32 cellular contexts compared by ENCODE assay signal in the genomic region with DNA sequence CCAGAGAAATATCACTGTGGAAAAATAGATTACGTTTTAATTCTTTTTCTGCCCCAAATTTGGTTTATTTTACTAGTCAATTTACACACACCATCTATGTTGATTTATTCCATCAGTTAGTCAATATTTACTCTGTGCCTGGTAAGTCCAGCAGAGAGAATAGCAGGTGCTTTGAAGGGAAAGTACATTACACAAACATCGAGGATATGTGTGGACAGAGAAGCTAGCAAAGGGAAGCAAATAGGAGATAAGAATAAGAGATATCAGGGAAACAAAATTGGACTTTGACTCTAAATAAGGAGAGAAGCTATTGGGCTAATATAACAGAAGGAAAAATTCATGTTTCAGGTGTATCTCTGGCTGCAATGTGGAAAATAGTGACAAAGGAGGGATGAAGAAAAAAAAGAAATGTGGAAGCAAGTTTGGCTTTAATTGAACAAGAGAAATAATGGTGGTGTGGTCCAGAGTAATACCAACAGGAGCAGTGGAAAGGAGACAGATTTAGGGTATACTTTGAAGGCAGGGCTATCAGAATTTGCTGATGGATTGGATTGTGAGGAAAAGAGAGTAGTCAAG.
DNase-seq lines count a peak whose midpoint lies in the region; ATAC-seq and TF ChIP-seq lines count a peak whose summit lies in the region.
"Had no signal": no experiment of that assay in that cellular context is flagged by ENCODE, and none has a peak within 500 bp of the region (broad histone marks: within the 10 kb centered on the region; RNA-seq: fewer than 3 reads in every experiment).

No MANE protein-coding gene starts in this region.

- no peaks in the 10 kb centered on the region for H3K27me3 ChIP-seq in endocrine pancreas (ENCODE audit: control insufficient read depth, insufficient read depth, low read length)
- no peaks in the 10 kb centered on the region for H3K27me3 ChIP-seq in prostate gland (replicated peaks; ENCODE audit: insufficient read depth)
- H3K27me3 ChIP-seq: gastroesophageal sphincter, ovary, testis had no signal

- TF ChIP-seq POLR2A in prostate gland (IDR thresholded peaks at IDR 0.05) = no peak

- H3K4me1 ChIP-seq in endocrine pancreas (ENCODE audit: control insufficient read depth, insufficient read depth, low read length) = peaks cover 15% of the 10 kb centered on the region
- H3K4me1 ChIP-seq in prostate gland (replicated peaks) = no peaks in the 10 kb centered on the region
- H3K4me1 ChIP-seq: gastroesophageal sphincter, testis had no signal

- H3K9me3 ChIP-seq in endocrine pancreas (ENCODE audit: control insufficient read depth, low read length) (no peaks in the 10 kb centered on the region), prostate gland (no peaks in the 10 kb centered on the region)
- H3K9me3 ChIP-seq: gastroesophageal sphincter, ovary, testis had no signal

- TF ChIP-seq CTCF in prostate gland (IDR thresholded peaks at IDR 0.05) = no peak

- H3K9me3 Mint-ChIP-seq in activated CD8-positive, alpha-beta memory T cell treated with anti-CD3 and anti-CD28 coated beads, Interleukin-2, amount 10 ng/mL, durations not matched to agents 7 days and 5 days (ENCODE audit: low read depth) = peaks cover 3% of the 10 kb centered on the region
- H3K9me3 Mint-ChIP-seq: IgD-negative memory B cell had no signal

- 59% methylated on average over 2 of the region's 2 CpGs for WGBS in prostate gland

- H3K36me3 ChIP-seq in endocrine pancreas (ENCODE audit: control insufficient read depth, insufficient read depth, low read length) (no peaks in the 10 kb centered on the region), prostate gland (no peaks in the 10 kb centered on the region)
- H3K36me3 ChIP-seq: gastroesophageal sphincter, ovary had no signal

- ATAC-seq in activated CD8-positive, alpha-beta memory T cell treated with anti-CD3 and anti-CD28 coated beads, Interleukin-2, amount 10 ng/mL, durations not matched to agents 7 days and 5 days = no peak
- ATAC-seq: activated CD8-positive, alpha-beta T cell treated with anti-CD3 and anti-CD28 coated beads, Interleukin-2, amount 10 ng/mL, durations not matched to agents 7 days and 5 days; gastroesophageal sphincter; left cardiac atrium; Right ventricle myocardium inferior; stimulated activated naive CD8-positive, alpha-beta T cell treated with anti-CD3 and anti-CD28 coated beads, Interleukin-15, Interleukin-2, amounts not matched to agents 100 U/mL and 50 U/mL, for 24 hours; T-helper 17 cell had no signal

- peak; percentile 44 for DNase-seq in NCI-H1092 treated with DMSO at 0.1 percent for 48 hours (lab: John Stamatoyannopoulos, UW)
- no peak for DNase-seq in NCI-H1092 (lab: John Stamatoyannopoulos, UW)
- DNase-seq in NCI-H510A (lab: John Stamatoyannopoulos, UW) = peak; percentile 35
- DNase-seq in prostate gland (ENCODE audit: low spot score) = peak; percentile 14
- no peak for DNase-seq in NCI-H526 (lab: John Stamatoyannopoulos, UW)
- no peak for DNase-seq in activated CD8-positive, alpha-beta memory T cell treated with anti-CD3 and anti-CD28 coated beads, Interleukin-2, amount 10 ng/mL, durations not matched to agents 7 days and 5 days
- no peak for DNase-seq in ureter (ENCODE audit: low spot score)
- DNase-seq: 8988T; activated CD8-positive, alpha-beta T cell treated with anti-CD3 and anti-CD28 coated beads, Interleukin-2, amount 10 ng/mL, durations not matched to agents 7 days and 5 days; activated naive CD8-positive, alpha-beta T cell treated with anti-CD3 and anti-CD28 coated beads, Interleukin-2, amount 10 ng/mL, durations not matched to agents 7 days and 5 days; activated T-cell treated with anti-CD3 and anti-CD28 coated beads for 4 hours; aorta; Calu3; effector CD4-positive, alpha-beta T cell; hypothalamus; left cardiac atrium; mesenchymal stem cell; NCI-H1048; NCI-H1930; NCI-H226; ovary; retina; stimulated activated naive CD8-positive, alpha-beta T cell treated with anti-CD3 and anti-CD28 coated beads, Interleukin-15, Interleukin-2, amounts not matched to agents 100 U/mL and 50 U/mL, for 24 hours; T-helper 17 cell; testis had no signal

- CTCF ChIA-PET in activated CD8-positive, alpha-beta memory T cell treated with anti-CD3 and anti-CD28 coated beads, Interleukin-2, amount 10 ng/mL, durations not matched to agents 7 days and 5 days (lab: Charles Lee) = no interaction called here

- intact Hi-C loops in prostate gland (cut with DNase I) = no loop called here

- H3K27me3 Mint-ChIP-seq in activated CD8-positive, alpha-beta memory T cell treated with anti-CD3 and anti-CD28 coated beads, Interleukin-2, amount 10 ng/mL, durations not matched to agents 7 days and 5 days = no peaks in the 10 kb centered on the region
- H3K27me3 Mint-ChIP-seq: activated naive CD8-positive, alpha-beta T cell treated with anti-CD3 and anti-CD28 coated beads, Interleukin-2, amount 10 ng/mL, durations not matched to agents 7 days and 5 days; IgD-negative memory B cell; T-helper 17 cell had no signal

- no peak overlapping the region for H3K4me3 Mint-ChIP-seq in activated CD8-positive, alpha-beta memory T cell treated with anti-CD3 and anti-CD28 coated beads, Interleukin-2, amount 10 ng/mL, durations not matched to agents 7 days and 5 days
- H3K4me3 Mint-ChIP-seq: activated CD8-positive, alpha-beta T cell treated with anti-CD3 and anti-CD28 coated beads, Interleukin-2, amount 10 ng/mL, durations not matched to agents 7 days and 5 days; activated naive CD8-positive, alpha-beta T cell treated with anti-CD3 and anti-CD28 coated beads, Interleukin-2, amount 10 ng/mL, durations not matched to agents 7 days and 5 days; CD14-positive monocyte; IgD-negative memory B cell; neural crest cell; T-helper 17 cell had no signal

- H3K9ac ChIP-seq in endocrine pancreas (ENCODE audit: control insufficient read depth, insufficient read depth, low read length) = no peak overlapping the region

- no peaks in the 10 kb centered on the region for H3K4me1 Mint-ChIP-seq in activated CD8-positive, alpha-beta memory T cell treated with anti-CD3 and anti-CD28 coated beads, Interleukin-2, amount 10 ng/mL, durations not matched to agents 7 days and 5 days
- H3K4me1 Mint-ChIP-seq: activated naive CD8-positive, alpha-beta T cell treated with anti-CD3 and anti-CD28 coated beads, Interleukin-2, amount 10 ng/mL, durations not matched to agents 7 days and 5 days; CD14-positive monocyte; IgD-negative memory B cell; neural crest cell; T-helper 17 cell had no signal

- H3K27ac ChIP-seq in prostate gland = peak overlapping the region; percentile 1 to 53
- H3K27ac ChIP-seq: gastroesophageal sphincter, ovary, testis had no signal

- no peak overlapping the region for H3K27ac Mint-ChIP-seq in activated CD8-positive, alpha-beta memory T cell treated with anti-CD3 and anti-CD28 coated beads, Interleukin-2, amount 10 ng/mL, durations not matched to agents 7 days and 5 days
- H3K27ac Mint-ChIP-seq: activated CD8-positive, alpha-beta T cell treated with anti-CD3 and anti-CD28 coated beads, Interleukin-2, amount 10 ng/mL, durations not matched to agents 7 days and 5 days; activated naive CD8-positive, alpha-beta T cell treated with anti-CD3 and anti-CD28 coated beads, Interleukin-2, amount 10 ng/mL, durations not matched to agents 7 days and 5 days; CD14-positive monocyte; IgD-negative memory B cell; T-helper 17 cell had no signal

- H3K4me3 ChIP-seq in endocrine pancreas (ENCODE audit: control insufficient read depth, insufficient read depth, low read length) (peak overlapping the region; percentile 29), prostate gland (no peak overlapping the region)
- H3K4me3 ChIP-seq: gastroesophageal sphincter, ovary, smooth muscle cell, testis had no signal

- no peaks in the 10 kb centered on the region for H3K36me3 Mint-ChIP-seq in activated CD8-positive, alpha-beta memory T cell treated with anti-CD3 and anti-CD28 coated beads, Interleukin-2, amount 10 ng/mL, durations not matched to agents 7 days and 5 days
- H3K36me3 Mint-ChIP-seq: activated naive CD8-positive, alpha-beta T cell treated with anti-CD3 and anti-CD28 coated beads, Interleukin-2, amount 10 ng/mL, durations not matched to agents 7 days and 5 days; CD14-positive monocyte; IgD-negative memory B cell had no signal

Comparison
In these comparisons a context has a peak if more than half of its experiments do, and no peak if none do; other contexts are left out.
1. DNase-seq: peak in NCI-H1092 treated with DMSO at 0.1 percent for 48 hours (single experiment), NCI-H510A (single experiment) and prostate gland (single experiment); none in NCI-H1092 (single experiment), NCI-H526 (0 of 2), activated CD8-positive, alpha-beta memory T cell treated with anti-CD3 and anti-CD28 coated beads, Interleukin-2, amount 10 ng/mL, durations not matched to agents 7 days and 5 days (single experiment) and ureter (single experiment).